Comparison of ENCODE assay signal across 17 cellular contexts in the genomic region with DNA sequence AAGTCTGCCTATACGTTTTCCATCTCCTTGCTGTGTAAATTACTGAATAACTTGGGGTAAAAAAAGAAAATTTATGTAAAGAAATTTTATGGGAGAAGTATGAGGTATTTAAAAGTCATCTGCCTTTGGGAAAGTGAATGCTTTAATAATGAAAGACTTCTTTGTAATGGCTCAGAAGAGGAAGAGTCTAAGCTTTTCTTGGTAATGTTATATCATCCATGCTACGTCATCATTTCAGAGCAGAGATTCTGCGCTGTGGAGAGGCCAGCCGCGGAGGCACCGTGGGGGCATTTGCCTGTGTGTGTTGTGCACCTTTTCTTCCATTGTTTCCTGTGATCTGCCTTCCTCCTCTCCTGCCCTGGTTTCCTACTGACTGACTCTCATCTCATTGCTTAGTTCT.
"Had no signal": no experiment of that assay in that cellular context is flagged by ENCODE, and none has a peak within 500 bp of the region (broad histone marks: within the 10 kb centered on the region; RNA-seq: fewer than 3 reads in every experiment).

No MANE protein-coding gene starts in this region.

- H3K27ac ChIP-seq: brain microvascular endothelial cell, esophagus squamous epithelium, pancreas, tibial artery, uterus had no signal

- H3K27me3 Mint-ChIP-seq: activated CD4-positive, alpha-beta memory T cell treated with anti-CD3 and anti-CD28 coated beads, Interleukin-2, amount 10 ng/mL, durations not matched to agents 7 days and 5 days had no signal

- H3K36me3 ChIP-seq: uterus had no signal

- H3K27ac Mint-ChIP-seq: activated CD4-positive, alpha-beta memory T cell treated with anti-CD3 and anti-CD28 coated beads, Interleukin-2, amount 10 ng/mL, durations not matched to agents 7 days and 5 days; activated T-helper 2 cell treated with anti-CD3 and anti-CD28 coated beads, Interferon-gamma antibody, Interleukin-2, Interleukin-4, amounts not matched to agents 10 μg/mL and 5 μg/mL and 100 μg/mL, durations not matched to agents 14 hours and 24 hours and 36 hours; nephron; T-helper 1 cell treated with Interleukin-12 subunit alpha and Interleukin-12 subunit beta and Interleukin-4 antibody, amounts not matched to agents 30 μg/mL and 1 μg/mL, for 36 hours had no signal

- H3K4me3 ChIP-seq: esophagus squamous epithelium, pancreas, tibial artery, uterus had no signal

- H3K4me1 ChIP-seq: esophagus squamous epithelium, pancreas, tibial artery, uterus had no signal

- H3K9me3 Mint-ChIP-seq: activated CD4-positive, alpha-beta memory T cell treated with anti-CD3 and anti-CD28 coated beads, Interleukin-2, amount 10 ng/mL, durations not matched to agents 7 days and 5 days; activated T-helper 2 cell treated with anti-CD3 and anti-CD28 coated beads, Interferon-gamma antibody, Interleukin-2, Interleukin-4, amounts not matched to agents 10 μg/mL and 5 μg/mL and 100 μg/mL, durations not matched to agents 14 hours and 24 hours and 36 hours; nephron; T-helper 1 cell treated with Interleukin-12 subunit alpha and Interleukin-12 subunit beta and Interleukin-4 antibody, amounts not matched to agents 30 μg/mL and 1 μg/mL, for 36 hours had no signal

- ATAC-seq: activated CD4-positive, CD25-positive, alpha-beta regulatory T cell treated with anti-CD3 and anti-CD28 coated beads, Interleukin-2, amount 50 U/mL, for 24 hours; pancreas had no signal

- H3K27me3 ChIP-seq: brain microvascular endothelial cell, esophagus squamous epithelium, pancreas, tibial artery, uterus had no signal

- DNase-seq: activated CD4-positive, alpha-beta memory T cell treated with anti-CD3 and anti-CD28 coated beads, Interleukin-2, amount 10 ng/mL, durations not matched to agents 7 days and 5 days; activated CD8-positive, alpha-beta memory T cell treated with anti-CD3 and anti-CD28 coated beads, Interleukin-2, amount 50 U/mL, for 48 hours; activated naive CD4-positive, alpha-beta T cell treated with anti-CD3 and anti-CD28 coated beads, Interleukin-2, amount 50 U/mL, for 16 hours; brain microvascular endothelial cell; dermis blood vessel endothelial cell; esophagus squamous epithelium; foreskin fibroblast; head of caudate nucleus; pancreas; stimulated activated CD4-positive, alpha-beta T cell treated with anti-CD3 and anti-CD28 coated beads, Interleukin-15, amount 100 ng/mL, for 24 hours; stimulated activated CD4-positive, alpha-beta T cell treated with anti-CD3 and anti-CD28 coated beads, Interleukin-4, amount 100 ng/mL, for 24 hours; tibial artery; uterus had no signal

- H3K9me3 ChIP-seq: esophagus squamous epithelium, pancreas, tibial artery, uterus had no signal

- H3K4me3 Mint-ChIP-seq: activated CD4-positive, alpha-beta memory T cell treated with anti-CD3 and anti-CD28 coated beads, Interleukin-2, amount 10 ng/mL, durations not matched to agents 7 days and 5 days; nephron; T-helper 1 cell treated with Interleukin-12 subunit alpha and Interleukin-12 subunit beta and Interleukin-4 antibody, amounts not matched to agents 30 μg/mL and 1 μg/mL, for 36 hours had no signal
